In the genomic region with DNA sequence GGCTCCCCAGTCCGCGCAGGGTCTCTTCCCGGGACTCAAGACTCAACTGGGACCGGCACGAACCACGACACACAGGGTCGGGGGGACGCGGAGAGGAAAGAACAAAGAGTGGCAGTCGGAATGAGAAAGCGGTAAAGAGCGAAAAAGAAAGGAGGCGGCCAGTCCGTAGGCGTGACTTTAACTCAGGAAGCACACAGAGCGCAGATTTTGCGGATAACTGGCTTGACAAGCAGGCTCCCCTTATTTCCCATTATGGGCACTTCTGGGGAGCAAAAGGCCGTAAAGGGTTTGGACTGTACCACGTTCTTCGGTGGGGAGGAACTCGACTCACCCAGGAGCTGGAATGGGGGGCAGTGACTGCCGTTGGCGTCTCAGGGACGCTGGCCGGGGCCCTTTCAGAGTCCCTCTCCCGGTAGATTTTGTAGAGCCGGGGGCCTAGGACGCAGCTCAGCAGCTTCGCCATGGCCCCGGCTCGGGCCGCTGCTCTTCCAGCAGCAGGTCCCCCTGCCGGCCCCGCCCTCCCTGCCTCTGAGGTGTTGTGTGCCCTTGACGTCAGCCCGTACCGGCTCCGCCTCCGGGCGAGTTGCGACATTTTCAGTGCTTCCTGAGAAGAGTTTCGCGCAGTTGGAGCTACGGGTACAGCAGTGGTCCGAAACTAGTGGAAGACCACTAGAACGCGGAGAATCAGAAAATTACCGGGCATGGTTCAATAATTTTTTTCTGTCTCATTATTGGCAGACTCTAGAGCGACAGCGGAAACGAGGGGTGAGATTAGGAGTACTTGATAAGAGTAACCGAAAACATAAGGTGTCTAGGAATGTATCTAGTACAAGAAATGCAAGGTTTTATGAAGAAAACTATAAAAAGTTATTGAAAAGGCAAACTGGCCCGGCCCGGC, we compare ENCODE assay signal across 8 cellular contexts. TPM values are rescaled to one million over a fixed set of nuclear protein-coding genes. Genes with fewer than 3 reads are reported as not detected.
A peak's percentile ranks its signal among the peaks of the same experiment; 100 is the strongest.
DNase-seq lines count a peak whose midpoint lies in the region; ATAC-seq lines count a peak whose summit lies in the region.

A gene (minus strand): TSS at position 506 of the 898 bp plus-strand sequence. CDS start 43 bp downstream, at position 463.

- H3K27ac Mint-ChIP-seq in activated CD4-positive, alpha-beta T cell treated with anti-CD3 and anti-CD28 coated beads, Interleukin-2, amount 10 ng/mL, durations not matched to agents 7 days and 5 days: peak within 1 kb of the TSS; percentile 96

- intact Hi-C loops in left colon (cut with DNase I, micrococcal nuclease): no loop called here

- H3K9me3 Mint-ChIP-seq in activated CD4-positive, alpha-beta T cell treated with anti-CD3 and anti-CD28 coated beads, Interleukin-2, amount 10 ng/mL, durations not matched to agents 7 days and 5 days: no peaks in the 10 kb centered on the region

- peak within 1 kb of the TSS; percentile 96 for H3K4me3 Mint-ChIP-seq in activated CD4-positive, alpha-beta T cell treated with anti-CD3 and anti-CD28 coated beads, Interleukin-2, amount 10 ng/mL, durations not matched to agents 7 days and 5 days

- POLR2A ChIA-PET in activated CD4-positive, alpha-beta T cell treated with anti-CD3 and anti-CD28 coated beads, Interleukin-2, amount 10 ng/mL, durations not matched to agents 7 days and 5 days (lab: Charles Lee): interaction anchor here (0.6 to 0.9 kb wide), 2 partner anchors 34 to 388 kb away, joined by 3 to 7 read pairs; no protein-coding TSS in a partner anchor

- DNase-seq in AML-193 (lab: John Stamatoyannopoulos, UW) (peak; percentile 99), GM19240 (ENCODE audit: insufficient read length, low spot score) (peak; percentile 99), NCI-H69 (lab: John Stamatoyannopoulos, UW) (peak; percentile 99), cortex of kidney (lab: John Stamatoyannopoulos, UW) (peak; percentile 48), left colon (peak; percentile 99)
- DNase-seq in activated CD4-positive, alpha-beta T cell treated with anti-CD3 and anti-CD28 coated beads, Interleukin-2, amount 10 ng/mL, durations not matched to agents 7 days and 5 days: peak; percentile 98
- peak; percentile 97 for DNase-seq in stimulated activated CD4-positive, alpha-beta T cell treated with anti-CD3 and anti-CD28 coated beads, Interleukin-1b, Interleukin-23, amount 100 ng/mL, for 48 hours

- H3K36me3 Mint-ChIP-seq in activated CD4-positive, alpha-beta T cell treated with anti-CD3 and anti-CD28 coated beads, Interleukin-2, amount 10 ng/mL, durations not matched to agents 7 days and 5 days (ENCODE audit: low read depth): peaks cover 19% of the 10 kb centered on the region

- H3K4me1 Mint-ChIP-seq in activated CD4-positive, alpha-beta T cell treated with anti-CD3 and anti-CD28 coated beads, Interleukin-2, amount 10 ng/mL, durations not matched to agents 7 days and 5 days: peaks cover 26% of the 10 kb centered on the region

- peak; percentile 69 for ATAC-seq in HG03469 (IDR thresholded peaks at IDR 0.05; ENCODE audit: unreplicated experiment)
- peak; percentile 98 for ATAC-seq in left colon

- CTCF ChIA-PET in activated CD4-positive, alpha-beta T cell treated with anti-CD3 and anti-CD28 coated beads, Interleukin-2, amount 10 ng/mL, durations not matched to agents 7 days and 5 days (lab: Charles Lee): interaction anchor here (0.6 to 2.2 kb wide), 9 partner anchors 9 to 273 kb away, joined by 3 to 8 read pairs (median 3); no protein-coding TSS in a partner anchor

- H3K27me3 Mint-ChIP-seq in activated CD4-positive, alpha-beta T cell treated with anti-CD3 and anti-CD28 coated beads, Interleukin-2, amount 10 ng/mL, durations not matched to agents 7 days and 5 days: no peaks in the 10 kb centered on the region

RNA-seq across cellular contexts. Expression of the gene that starts here (rescaled TPM):
- total RNA-seq in activated CD4-positive, alpha-beta T cell treated with anti-CD3 and anti-CD28 coated beads, Interleukin-2, amount 10 ng/mL, durations not matched to agents 7 days and 5 days: 10 to 100 TPM; 47.2 to 54.1 TPM
- total RNA-seq in left colon: 10 to 100 TPM; 51.5 to 53.9 TPM

Comparison
In these comparisons a context has a peak if more than half of its experiments do, and no peak if none do; other contexts are left out.
1. Peak in every context shown above with its lines: DNase-seq and ATAC-seq.
2. DNase-seq: peak in every context shown above with its lines; median percentile 99 in AML-193; 99 in GM19240; 99 in NCI-H69; 99 in left colon; 98 in activated CD4-positive, alpha-beta T cell treated with anti-CD3 and anti-CD28 coated beads, Interleukin-2, amount 10 ng/mL, durations not matched to agents 7 days and 5 days; 97 in stimulated activated CD4-positive, alpha-beta T cell treated with anti-CD3 and anti-CD28 coated beads, Interleukin-1b, Interleukin-23, amount 100 ng/mL, for 48 hours; 48 in cortex of kidney.